Comparison of ENCODE assay signal across 1 cellular context in genomic region chr11:19577849-19578619, GRCh38.
TF ChIP-seq lines count a peak whose summit lies in the region.

No MANE protein-coding gene starts in this region.

TF ChIP-seq in H1, 55 proteins besides CTCF, POLR2A, EP300 and RAD21 (continued from another document):
- TF ChIP-seq CHD7 (IDR thresholded peaks at IDR 0.05; ENCODE audit: insufficient replicate concordance, low read length): no peak
- no peak for TF ChIP-seq CHD2 (IDR thresholded peaks at IDR 0.05; ENCODE audit: low read length)
- no peak for TF ChIP-seq KDM5A (IDR thresholded peaks at IDR 0.05; ENCODE audit: low read length)
- TF ChIP-seq SP2 (IDR thresholded peaks at IDR 0.05; ENCODE audit: low read length): no peak
- no peak for TF ChIP-seq SP1 (IDR thresholded peaks at IDR 0.05; ENCODE audit: low read depth, low read length)
- TF ChIP-seq JUND (IDR thresholded peaks at IDR 0.05; ENCODE audit: low read length): no peak
- no peak for TF ChIP-seq EZH2 (IDR thresholded peaks at IDR 0.05; ENCODE audit: low read depth, low read length, severe bottlenecking)
- no peak for TF ChIP-seq CBX8 (IDR thresholded peaks at IDR 0.05; ENCODE audit: borderline replicate concordance, low read depth, low read length)
TF ChIP-seq in H1: peak in this region for 0.
